In the genomic region with DNA sequence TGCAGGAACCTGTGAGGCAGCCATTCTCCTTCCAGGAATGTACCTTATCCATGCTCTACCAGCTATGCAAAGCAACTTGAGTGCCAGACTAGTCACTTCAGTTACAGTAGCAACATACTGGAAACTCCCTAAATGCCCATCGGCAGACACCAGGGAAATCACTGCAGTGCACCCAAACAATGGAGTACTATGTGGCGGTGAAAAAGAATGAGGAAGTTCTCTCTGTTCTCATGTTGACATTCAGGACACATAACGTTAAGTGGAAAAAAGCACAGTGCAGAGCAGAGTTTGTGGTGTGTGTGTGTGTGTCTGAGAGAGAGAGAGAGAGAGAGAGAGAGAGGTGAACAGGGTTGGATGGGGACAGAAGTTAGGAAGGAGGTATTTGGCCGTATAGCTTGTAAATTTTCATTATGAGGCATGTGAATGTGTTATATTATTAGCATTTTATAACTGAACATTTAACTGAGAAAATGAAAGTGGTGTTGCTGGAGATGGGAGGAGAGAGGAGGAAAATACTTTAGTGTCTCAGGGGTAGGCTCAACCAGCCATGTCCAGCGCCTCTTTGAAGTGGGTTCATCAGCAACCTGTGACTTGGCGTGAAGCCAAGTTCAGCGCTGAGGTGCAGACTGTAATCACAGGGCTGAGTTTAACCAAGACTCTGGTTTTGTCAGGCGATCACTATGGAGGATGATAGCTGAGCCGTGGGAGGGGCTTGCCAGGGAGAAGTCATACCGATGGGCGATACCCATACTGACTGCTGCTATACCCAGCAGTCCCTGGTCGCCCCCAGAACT, we compare ENCODE assay signal across 1 cellular context.
TF ChIP-seq lines count a peak whose summit lies in the region.

No MANE protein-coding gene starts in this region.

TF ChIP-seq in HEK293, 187 proteins besides CTCF, POLR2A, EP300 and RAD21 (continued from another document):
- TF ChIP-seq, protein P1, sequence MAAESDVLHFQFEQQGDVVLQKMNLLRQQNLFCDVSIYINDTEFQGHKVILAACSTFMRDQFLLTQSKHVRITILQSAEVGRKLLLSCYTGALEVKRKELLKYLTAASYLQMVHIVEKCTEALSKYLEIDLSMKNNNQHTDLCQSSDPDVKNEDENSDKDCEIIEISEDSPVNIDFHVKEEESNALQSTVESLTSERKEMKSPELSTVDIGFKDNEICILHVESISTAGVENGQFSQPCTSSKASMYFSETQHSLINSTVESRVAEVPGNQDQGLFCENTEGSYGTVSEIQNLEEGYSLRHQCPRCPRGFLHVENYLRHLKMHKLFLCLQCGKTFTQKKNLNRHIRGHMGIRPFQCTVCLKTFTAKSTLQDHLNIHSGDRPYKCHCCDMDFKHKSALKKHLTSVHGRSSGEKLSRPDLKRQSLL (tag by site-specific recombination; IDR thresholded peaks at IDR 0.05), result no peak
- peak; percentile 98 for TF ChIP-seq ZNF146 (tag by site-specific recombination; IDR thresholded peaks at IDR 0.05)
- TF ChIP-seq ZNF121 (tag by site-specific recombination; IDR thresholded peaks at IDR 0.05), result no peak
- peak; percentile 74; the same call in 1 of the 2 replicates for TF ChIP-seq SP7 (tag by site-specific recombination; IDR thresholded peaks at IDR 0.05)
- TF ChIP-seq ZNF610 (tag by site-specific recombination; IDR thresholded peaks at IDR 0.05; ENCODE audit: borderline replicate concordance), result no peak
- TF ChIP-seq, protein P2, sequence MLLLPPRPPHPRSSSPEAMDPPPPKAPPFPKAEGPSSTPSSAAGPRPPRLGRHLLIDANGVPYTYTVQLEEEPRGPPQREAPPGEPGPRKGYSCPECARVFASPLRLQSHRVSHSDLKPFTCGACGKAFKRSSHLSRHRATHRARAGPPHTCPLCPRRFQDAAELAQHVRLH (tag by site-specific recombination; IDR thresholded peaks at IDR 0.05), result 0 out of 2 replicates have a peak, but pooled peaks have one; percentile 22
- TF ChIP-seq ZNF350 (tag by site-specific recombination; IDR thresholded peaks at IDR 0.05), result 0 out of 2 replicates have a peak, but pooled peaks have one; percentile 47
- no peak for TF ChIP-seq ZNF521 (tag by site-specific recombination; IDR thresholded peaks at IDR 0.05)
- no peak for TF ChIP-seq ZNF670 (tag by site-specific recombination; IDR thresholded peaks at IDR 0.05; ENCODE audit: low read depth)
- TF ChIP-seq ZNF664 (tag by site-specific recombination; IDR thresholded peaks at IDR 0.05), result peak; percentile 78
- TF ChIP-seq, protein P3, sequence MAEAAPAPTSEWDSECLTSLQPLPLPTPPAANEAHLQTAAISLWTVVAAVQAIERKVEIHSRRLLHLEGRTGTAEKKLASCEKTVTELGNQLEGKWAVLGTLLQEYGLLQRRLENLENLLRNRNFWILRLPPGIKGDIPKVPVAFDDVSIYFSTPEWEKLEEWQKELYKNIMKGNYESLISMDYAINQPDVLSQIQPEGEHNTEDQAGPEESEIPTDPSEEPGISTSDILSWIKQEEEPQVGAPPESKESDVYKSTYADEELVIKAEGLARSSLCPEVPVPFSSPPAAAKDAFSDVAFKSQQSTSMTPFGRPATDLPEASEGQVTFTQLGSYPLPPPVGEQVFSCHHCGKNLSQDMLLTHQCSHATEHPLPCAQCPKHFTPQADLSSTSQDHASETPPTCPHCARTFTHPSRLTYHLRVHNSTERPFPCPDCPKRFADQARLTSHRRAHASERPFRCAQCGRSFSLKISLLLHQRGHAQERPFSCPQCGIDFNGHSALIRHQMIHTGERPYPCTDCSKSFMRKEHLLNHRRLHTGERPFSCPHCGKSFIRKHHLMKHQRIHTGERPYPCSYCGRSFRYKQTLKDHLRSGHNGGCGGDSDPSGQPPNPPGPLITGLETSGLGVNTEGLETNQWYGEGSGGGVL (tag by site-specific recombination; IDR thresholded peaks at IDR 0.05), result peak; percentile 14; the same call in 1 of the 2 replicates
